In genomic region chr17:81804559-81805399, GRCh38 we compare ENCODE assay signal across 2 cellular contexts.
A peak's percentile ranks its signal among the peaks of the same experiment; 100 is the strongest.
TF ChIP-seq lines count a peak whose summit lies in the region.

No MANE protein-coding gene starts in this region.

TF ChIP-seq in HCT116, 20 proteins besides CTCF, POLR2A, EP300 and RAD21:
- TF ChIP-seq, protein P1, sequence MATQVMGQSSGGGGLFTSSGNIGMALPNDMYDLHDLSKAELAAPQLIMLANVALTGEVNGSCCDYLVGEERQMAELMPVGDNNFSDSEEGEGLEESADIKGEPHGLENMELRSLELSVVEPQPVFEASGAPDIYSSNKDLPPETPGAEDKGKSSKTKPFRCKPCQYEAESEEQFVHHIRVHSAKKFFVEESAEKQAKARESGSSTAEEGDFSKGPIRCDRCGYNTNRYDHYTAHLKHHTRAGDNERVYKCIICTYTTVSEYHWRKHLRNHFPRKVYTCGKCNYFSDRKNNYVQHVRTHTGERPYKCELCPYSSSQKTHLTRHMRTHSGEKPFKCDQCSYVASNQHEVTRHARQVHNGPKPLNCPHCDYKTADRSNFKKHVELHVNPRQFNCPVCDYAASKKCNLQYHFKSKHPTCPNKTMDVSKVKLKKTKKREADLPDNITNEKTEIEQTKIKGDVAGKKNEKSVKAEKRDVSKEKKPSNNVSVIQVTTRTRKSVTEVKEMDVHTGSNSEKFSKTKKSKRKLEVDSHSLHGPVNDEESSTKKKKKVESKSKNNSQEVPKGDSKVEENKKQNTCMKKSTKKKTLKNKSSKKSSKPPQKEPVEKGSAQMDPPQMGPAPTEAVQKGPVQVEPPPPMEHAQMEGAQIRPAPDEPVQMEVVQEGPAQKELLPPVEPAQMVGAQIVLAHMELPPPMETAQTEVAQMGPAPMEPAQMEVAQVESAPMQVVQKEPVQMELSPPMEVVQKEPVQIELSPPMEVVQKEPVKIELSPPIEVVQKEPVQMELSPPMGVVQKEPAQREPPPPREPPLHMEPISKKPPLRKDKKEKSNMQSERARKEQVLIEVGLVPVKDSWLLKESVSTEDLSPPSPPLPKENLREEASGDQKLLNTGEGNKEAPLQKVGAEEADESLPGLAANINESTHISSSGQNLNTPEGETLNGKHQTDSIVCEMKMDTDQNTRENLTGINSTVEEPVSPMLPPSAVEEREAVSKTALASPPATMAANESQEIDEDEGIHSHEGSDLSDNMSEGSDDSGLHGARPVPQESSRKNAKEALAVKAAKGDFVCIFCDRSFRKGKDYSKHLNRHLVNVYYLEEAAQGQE (IDR thresholded peaks at IDR 0.05; ENCODE audit: low read depth): no peak
- TF ChIP-seq, protein P2, sequence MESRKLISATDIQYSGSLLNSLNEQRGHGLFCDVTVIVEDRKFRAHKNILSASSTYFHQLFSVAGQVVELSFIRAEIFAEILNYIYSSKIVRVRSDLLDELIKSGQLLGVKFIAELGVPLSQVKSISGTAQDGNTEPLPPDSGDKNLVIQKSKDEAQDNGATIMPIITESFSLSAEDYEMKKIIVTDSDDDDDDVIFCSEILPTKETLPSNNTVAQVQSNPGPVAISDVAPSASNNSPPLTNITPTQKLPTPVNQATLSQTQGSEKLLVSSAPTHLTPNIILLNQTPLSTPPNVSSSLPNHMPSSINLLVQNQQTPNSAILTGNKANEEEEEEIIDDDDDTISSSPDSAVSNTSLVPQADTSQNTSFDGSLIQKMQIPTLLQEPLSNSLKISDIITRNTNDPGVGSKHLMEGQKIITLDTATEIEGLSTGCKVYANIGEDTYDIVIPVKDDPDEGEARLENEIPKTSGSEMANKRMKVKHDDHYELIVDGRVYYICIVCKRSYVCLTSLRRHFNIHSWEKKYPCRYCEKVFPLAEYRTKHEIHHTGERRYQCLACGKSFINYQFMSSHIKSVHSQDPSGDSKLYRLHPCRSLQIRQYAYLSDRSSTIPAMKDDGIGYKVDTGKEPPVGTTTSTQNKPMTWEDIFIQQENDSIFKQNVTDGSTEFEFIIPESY (IDR thresholded peaks at IDR 0.05; ENCODE audit: extremely low read depth, insufficient replicate concordance, low read length): no peak
- TF ChIP-seq POLR2AphosphoS5 (IDR thresholded peaks at IDR 0.05; ENCODE audit: low read depth, low read length) (no peak), SRF (IDR thresholded peaks at IDR 0.05; ENCODE audit: low read depth) (no peak), CEBPB (IDR thresholded peaks at IDR 0.05; ENCODE audit: low read depth) (no peak), SP1 (IDR thresholded peaks at IDR 0.05; ENCODE audit: low read depth) (no peak)

TF ChIP-seq in K562, 482 proteins besides CTCF, POLR2A, EP300 and RAD21 (continues in another document):
- TF ChIP-seq HSF4 (CRISPR knock-in tag; IDR thresholded peaks at IDR 0.05; ENCODE audit: borderline replicate concordance) (no peak), LEF1 (IDR thresholded peaks at IDR 0.05) (no peak), BCL6 (CRISPR knock-in tag; IDR thresholded peaks at IDR 0.05) (no peak), CHD4 (IDR thresholded peaks at IDR 0.05; ENCODE audit: insufficient read depth, insufficient replicate concordance, low read depth, low read length, poor library complexity, severe bottlenecking) (no peak), ARID3B (CRISPR knock-in tag; IDR thresholded peaks at IDR 0.05; ENCODE audit: borderline replicate concordance) (no peak), ELF2 (CRISPR knock-in tag; IDR thresholded peaks at IDR 0.05) (no peak), SPI1 (IDR thresholded peaks at IDR 0.05; ENCODE audit: borderline replicate concordance, low read depth, low read length) (no peak), ZNF232 (CRISPR knock-in tag; IDR thresholded peaks at IDR 0.05) (no peak), TAF7 (tag; IDR thresholded peaks at IDR 0.05) (no peak), FOSL1 (tag; conservative IDR thresholded peaks at IDR 0.05) (no peak), SRSF1 (IDR thresholded peaks at IDR 0.05; ENCODE audit: low read depth, low read length) (no peak), PREB (CRISPR knock-in tag; IDR thresholded peaks at IDR 0.05) (no peak), ZBTB8A (IDR thresholded peaks at IDR 0.05; ENCODE audit: partially characterized antibody) (no peak), NEUROD1 (IDR thresholded peaks at IDR 0.05; ENCODE audit: borderline replicate concordance, low read depth, low read length, partially characterized antibody) (no peak), RBM14 (IDR thresholded peaks at IDR 0.05; ENCODE audit: borderline replicate concordance, insufficient read depth, low read depth, low read length) (0 out of 2 replicates have a peak, but pooled peaks have one; percentile 21), FOXK2 (conservative IDR thresholded peaks at IDR 0.05 in 1 of 2, IDR thresholded peaks at IDR 0.05 in 1 of 2; ENCODE audit: low read depth in 2 of 2) (no peak), HNRNPL (IDR thresholded peaks at IDR 0.05; ENCODE audit: low read depth, low read length) (peak; percentile 20; the same call in 1 of the 2 replicates), PCBP1 (IDR thresholded peaks at IDR 0.05; ENCODE audit: low read depth, low read length, poor library complexity, severe bottlenecking) (peak; percentile 19), CBFA2T2 (conservative IDR thresholded peaks at IDR 0.05) (no peak), ILF3 (IDR thresholded peaks at IDR 0.05; ENCODE audit: borderline replicate concordance) (no peak), RFX7 (CRISPR knock-in tag; IDR thresholded peaks at IDR 0.05) (no peak), ZNF699 (CRISPR knock-in tag; IDR thresholded peaks at IDR 0.05; ENCODE audit: insufficient replicate concordance) (no peak), ZBTB11 (CRISPR knock-in tag; IDR thresholded peaks at IDR 0.05) (no peak), ZNF445 (CRISPR knock-in tag; IDR thresholded peaks at IDR 0.05; ENCODE audit: low read depth) (no peak)
- TF ChIP-seq, protein P3, sequence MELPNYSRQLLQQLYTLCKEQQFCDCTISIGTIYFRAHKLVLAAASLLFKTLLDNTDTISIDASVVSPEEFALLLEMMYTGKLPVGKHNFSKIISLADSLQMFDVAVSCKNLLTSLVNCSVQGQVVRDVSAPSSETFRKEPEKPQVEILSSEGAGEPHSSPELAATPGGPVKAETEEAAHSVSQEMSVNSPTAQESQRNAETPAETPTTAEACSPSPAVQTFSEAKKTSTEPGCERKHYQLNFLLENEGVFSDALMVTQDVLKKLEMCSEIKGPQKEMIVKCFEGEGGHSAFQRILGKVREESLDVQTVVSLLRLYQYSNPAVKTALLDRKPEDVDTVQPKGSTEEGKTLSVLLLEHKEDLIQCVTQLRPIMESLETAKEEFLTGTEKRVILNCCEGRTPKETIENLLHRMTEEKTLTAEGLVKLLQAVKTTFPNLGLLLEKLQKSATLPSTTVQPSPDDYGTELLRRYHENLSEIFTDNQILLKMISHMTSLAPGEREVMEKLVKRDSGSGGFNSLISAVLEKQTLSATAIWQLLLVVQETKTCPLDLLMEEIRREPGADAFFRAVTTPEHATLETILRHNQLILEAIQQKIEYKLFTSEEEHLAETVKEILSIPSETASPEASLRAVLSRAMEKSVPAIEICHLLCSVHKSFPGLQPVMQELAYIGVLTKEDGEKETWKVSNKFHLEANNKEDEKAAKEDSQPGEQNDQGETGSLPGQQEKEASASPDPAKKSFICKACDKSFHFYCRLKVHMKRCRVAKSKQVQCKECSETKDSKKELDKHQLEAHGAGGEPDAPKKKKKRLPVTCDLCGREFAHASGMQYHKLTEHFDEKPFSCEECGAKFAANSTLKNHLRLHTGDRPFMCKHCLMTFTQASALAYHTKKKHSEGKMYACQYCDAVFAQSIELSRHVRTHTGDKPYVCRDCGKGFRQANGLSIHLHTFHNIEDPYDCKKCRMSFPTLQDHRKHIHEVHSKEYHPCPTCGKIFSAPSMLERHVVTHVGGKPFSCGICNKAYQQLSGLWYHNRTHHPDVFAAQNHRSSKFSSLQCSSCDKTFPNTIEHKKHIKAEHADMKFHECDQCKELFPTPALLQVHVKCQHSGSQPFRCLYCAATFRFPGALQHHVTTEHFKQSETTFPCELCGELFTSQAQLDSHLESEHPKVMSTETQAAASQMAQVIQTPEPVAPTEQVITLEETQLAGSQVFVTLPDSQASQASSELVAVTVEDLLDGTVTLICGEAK (IDR thresholded peaks at IDR 0.05): no peak
- TF ChIP-seq, protein P3 (CRISPR knock-in tag; IDR thresholded peaks at IDR 0.05): no peak
- TF ChIP-seq, protein P4, sequence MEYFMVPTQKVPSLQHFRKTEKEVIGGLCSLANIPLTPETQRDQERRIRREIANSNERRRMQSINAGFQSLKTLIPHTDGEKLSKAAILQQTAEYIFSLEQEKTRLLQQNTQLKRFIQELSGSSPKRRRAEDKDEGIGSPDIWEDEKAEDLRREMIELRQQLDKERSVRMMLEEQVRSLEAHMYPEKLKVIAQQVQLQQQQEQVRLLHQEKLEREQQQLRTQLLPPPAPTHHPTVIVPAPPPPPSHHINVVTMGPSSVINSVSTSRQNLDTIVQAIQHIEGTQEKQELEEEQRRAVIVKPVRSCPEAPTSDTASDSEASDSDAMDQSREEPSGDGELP (CRISPR knock-in tag; IDR thresholded peaks at IDR 0.05; ENCODE audit: borderline replicate concordance): no peak
- TF ChIP-seq, protein P5, sequence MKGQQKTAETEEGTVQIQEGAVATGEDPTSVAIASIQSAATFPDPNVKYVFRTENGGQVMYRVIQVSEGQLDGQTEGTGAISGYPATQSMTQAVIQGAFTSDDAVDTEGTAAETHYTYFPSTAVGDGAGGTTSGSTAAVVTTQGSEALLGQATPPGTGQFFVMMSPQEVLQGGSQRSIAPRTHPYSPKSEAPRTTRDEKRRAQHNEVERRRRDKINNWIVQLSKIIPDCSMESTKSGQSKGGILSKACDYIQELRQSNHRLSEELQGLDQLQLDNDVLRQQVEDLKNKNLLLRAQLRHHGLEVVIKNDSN (CRISPR knock-in tag; IDR thresholded peaks at IDR 0.05): peak; percentile 30; the same call in 1 of the 2 replicates
- TF ChIP-seq, protein P6, sequence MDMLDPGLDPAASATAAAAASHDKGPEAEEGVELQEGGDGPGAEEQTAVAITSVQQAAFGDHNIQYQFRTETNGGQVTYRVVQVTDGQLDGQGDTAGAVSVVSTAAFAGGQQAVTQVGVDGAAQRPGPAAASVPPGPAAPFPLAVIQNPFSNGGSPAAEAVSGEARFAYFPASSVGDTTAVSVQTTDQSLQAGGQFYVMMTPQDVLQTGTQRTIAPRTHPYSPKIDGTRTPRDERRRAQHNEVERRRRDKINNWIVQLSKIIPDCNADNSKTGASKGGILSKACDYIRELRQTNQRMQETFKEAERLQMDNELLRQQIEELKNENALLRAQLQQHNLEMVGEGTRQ (CRISPR knock-in tag; IDR thresholded peaks at IDR 0.05): 0 out of 2 replicates have a peak, but pooled peaks have one; percentile 17
